ENCODE assay signal across 29 cellular contexts in the genomic region with DNA sequence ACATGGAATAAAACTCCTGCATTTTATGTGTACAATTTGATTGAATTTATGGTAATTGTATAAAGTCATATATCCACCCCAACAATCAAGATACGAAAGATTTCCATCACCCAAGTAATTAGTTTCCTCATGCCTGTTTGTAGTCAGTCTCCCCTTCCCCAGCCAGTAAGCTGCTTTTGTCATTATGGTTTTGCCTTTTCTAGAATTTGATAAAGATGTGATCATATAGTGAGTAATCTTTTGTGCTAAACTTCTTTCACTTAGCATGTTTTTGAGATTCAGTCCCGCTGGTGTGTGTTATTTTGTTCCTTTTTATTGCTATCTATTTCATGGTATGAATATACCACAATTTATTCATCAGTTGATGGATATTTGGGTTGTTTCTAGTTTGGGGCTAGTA. TPM values are rescaled to one million over a fixed set of nuclear protein-coding genes. Genes with fewer than 3 reads are reported as not detected.
DNase-seq lines count a peak whose midpoint lies in the region; ATAC-seq and TF ChIP-seq lines count a peak whose summit lies in the region.
"Had no signal": no experiment of that assay in that cellular context is flagged by ENCODE, and none has a peak within 500 bp of the region (broad histone marks: within the 10 kb centered on the region; RNA-seq: fewer than 3 reads in every experiment).

No MANE protein-coding gene starts in this region.

- intact Hi-C loops in activated CD8-positive, alpha-beta T cell treated with anti-CD3 and anti-CD28 coated beads for 36 hours (cut with micrococcal nuclease): no loop called here

- peaks cover 12% of the 10 kb centered on the region for H3K36me3 Mint-ChIP-seq in activated CD8-positive, alpha-beta T cell treated with anti-CD3 and anti-CD28 coated beads for 36 hours (ENCODE audit: low read depth)
- H3K36me3 Mint-ChIP-seq in activated CD8-positive, alpha-beta T cell treated with anti-CD3 and anti-CD28 coated beads, Interleukin-2, amount 10 ng/mL, durations not matched to agents 7 days and 5 days (ENCODE audit: low read depth): peaks cover 41% of the 10 kb centered on the region
- H3K36me3 Mint-ChIP-seq in CD8-positive, alpha-beta memory T cell: peaks cover 0 to 56% (median 12%) of the 10 kb centered on the region in 3 donors
- H3K36me3 Mint-ChIP-seq in progenitor cell of endocrine pancreas (ENCODE audit: insufficient read depth): peaks cover 11% of the 10 kb centered on the region

- H3K4me3 ChIP-seq in CD8-positive, alpha-beta memory T cell (ENCODE audit: low read length): no peak overlapping the region
- H3K4me3 ChIP-seq in effector memory CD4-positive, alpha-beta T cell (ENCODE audit: insufficient read depth, low read depth, low read length, poor library complexity, severe bottlenecking): no peak overlapping the region
- H3K4me3 ChIP-seq: A549, gastroesophageal sphincter, K562, stomach, tibial nerve had no signal

- H3K4me1 Mint-ChIP-seq in activated CD8-positive, alpha-beta T cell treated with anti-CD3 and anti-CD28 coated beads for 36 hours (ENCODE audit: low read depth): peaks cover 66% of the 10 kb centered on the region
- H3K4me1 Mint-ChIP-seq in activated CD8-positive, alpha-beta T cell treated with anti-CD3 and anti-CD28 coated beads, Interleukin-2, amount 10 ng/mL, durations not matched to agents 7 days and 5 days (ENCODE audit: low read depth): peaks cover 14% of the 10 kb centered on the region
- peaks cover 78 to 95% (median 90%) of the 10 kb centered on the region in 3 donors for H3K4me1 Mint-ChIP-seq in CD8-positive, alpha-beta memory T cell
- H3K4me1 Mint-ChIP-seq in progenitor cell of endocrine pancreas (ENCODE audit: low read depth): peaks cover 5% of the 10 kb centered on the region

- peaks cover 58% of the 10 kb centered on the region for H3K4me1 ChIP-seq in CD8-positive, alpha-beta memory T cell (ENCODE audit: insufficient read depth, low read length)
- H3K4me1 ChIP-seq in effector memory CD4-positive, alpha-beta T cell (ENCODE audit: control insufficient read depth, insufficient read depth, low read length, poor library complexity, severe bottlenecking): peaks cover 18% of the 10 kb centered on the region

- DNase-seq in activated CD8-positive, alpha-beta T cell treated with anti-CD3 and anti-CD28 coated beads for 36 hours: no peak
- DNase-seq in activated CD8-positive, alpha-beta T cell treated with anti-CD3 and anti-CD28 coated beads, Interleukin-2, amount 10 ng/mL, durations not matched to agents 7 days and 5 days: no peak
- DNase-seq in CD8-positive, alpha-beta memory T cell: no peak
- no peak for DNase-seq in effector memory CD4-positive, alpha-beta T cell
- no peak for DNase-seq in progenitor cell of endocrine pancreas (ENCODE audit: low spot score, unreplicated experiment)
- no peak for DNase-seq in mucosa of gallbladder (ENCODE audit: low spot score)
- DNase-seq: activated CD8-positive, alpha-beta memory T cell treated with anti-CD3 and anti-CD28 coated beads for 24 hours; COR-L47; dermis blood vessel endothelial cell; DMS53; HCEC 1CT; hypothalamus; NCI-H1092 treated with DMSO at 0.1 percent for 48 hours; NCI-H187 treated with DMSO at 0.1 percent for 48 hours; NCI-H2171 treated with DMSO at 0.1 percent for 48 hours; NCI-H526; NK-92 treated with Interleukin-12 subunit alpha and Interleukin-12 subunit beta, amount 100 ng/mL, for 24 hours; PC-3; SHP77; stomach had no signal

- peaks cover 10% of the 10 kb centered on the region for H3K36me3 ChIP-seq in CD8-positive, alpha-beta memory T cell (ENCODE audit: insufficient read depth, low read length)
- peaks cover 8% of the 10 kb centered on the region for H3K36me3 ChIP-seq in effector memory CD4-positive, alpha-beta T cell (ENCODE audit: control insufficient read depth, insufficient read depth, low read length)
- H3K36me3 ChIP-seq: gastroesophageal sphincter had no signal

- no peak for TF ChIP-seq CTCF in activated CD8-positive, alpha-beta T cell treated with anti-CD3 and anti-CD28 coated beads for 36 hours (IDR thresholded peaks at IDR 0.05)
- TF ChIP-seq CTCF in progenitor cell of endocrine pancreas (IDR thresholded peaks at IDR 0.05; ENCODE audit: unreplicated experiment): no peak

- peak; percentile 83 for ATAC-seq in activated CD8-positive, alpha-beta T cell treated with anti-CD3 and anti-CD28 coated beads for 36 hours
- no peak for ATAC-seq in activated CD8-positive, alpha-beta T cell treated with anti-CD3 and anti-CD28 coated beads, Interleukin-2, amount 10 ng/mL, durations not matched to agents 7 days and 5 days
- ATAC-seq in HG03469 (IDR thresholded peaks at IDR 0.05; ENCODE audit: unreplicated experiment) (no peak), HG03457 (IDR thresholded peaks at IDR 0.05; ENCODE audit: unreplicated experiment) (no peak)
- ATAC-seq: A549, gastroesophageal sphincter, K562, PC-3 had no signal

- CTCF ChIA-PET in activated CD8-positive, alpha-beta T cell treated with anti-CD3 and anti-CD28 coated beads for 36 hours (lab: Charles Lee): interaction anchor here (1.4 kb wide), 2 partner anchors 16 to 122 kb away, joined by 4 to 7 read pairs; a partner anchor contains a TSS
- CTCF ChIA-PET in activated CD8-positive, alpha-beta T cell treated with anti-CD3 and anti-CD28 coated beads, Interleukin-2, amount 10 ng/mL, durations not matched to agents 7 days and 5 days (lab: Charles Lee): no interaction called here
- CTCF ChIA-PET in CD8-positive, alpha-beta memory T cell (lab: Charles Lee): no interaction called here

- H3K27me3 Mint-ChIP-seq in activated CD8-positive, alpha-beta T cell treated with anti-CD3 and anti-CD28 coated beads for 36 hours: no peaks in the 10 kb centered on the region
- H3K27me3 Mint-ChIP-seq in activated CD8-positive, alpha-beta T cell treated with anti-CD3 and anti-CD28 coated beads, Interleukin-2, amount 10 ng/mL, durations not matched to agents 7 days and 5 days (ENCODE audit: low read depth): no peaks in the 10 kb centered on the region
- no peaks in the 10 kb centered on the region for H3K27me3 Mint-ChIP-seq in CD8-positive, alpha-beta memory T cell
- H3K27me3 Mint-ChIP-seq in progenitor cell of endocrine pancreas: peaks cover 5% of the 10 kb centered on the region
- H3K27me3 Mint-ChIP-seq: B cell, memory B cell had no signal

- no peak overlapping the region for H3K27ac ChIP-seq in CD8-positive, alpha-beta memory T cell (ENCODE audit: low read depth, low read length)
- peak overlapping the region; percentile 22 for H3K27ac ChIP-seq in effector memory CD4-positive, alpha-beta T cell (ENCODE audit: insufficient read depth, low read length, poor library complexity, severe bottlenecking)
- H3K27ac ChIP-seq: A549, gastroesophageal sphincter, stomach had no signal

- H3K27ac Mint-ChIP-seq in activated CD8-positive, alpha-beta T cell treated with anti-CD3 and anti-CD28 coated beads for 36 hours: peak overlapping the region; percentile 66
- H3K27ac Mint-ChIP-seq in activated CD8-positive, alpha-beta T cell treated with anti-CD3 and anti-CD28 coated beads, Interleukin-2, amount 10 ng/mL, durations not matched to agents 7 days and 5 days: no peak overlapping the region
- H3K27ac Mint-ChIP-seq in CD8-positive, alpha-beta memory T cell: peak overlapping the region; percentile 6 to 84 (median 66)
- H3K27ac Mint-ChIP-seq in progenitor cell of endocrine pancreas: peak overlapping the region; percentile 50
- H3K27ac Mint-ChIP-seq: activated T-helper 1 cell treated with anti-CD3 and anti-CD28 coated beads, Interleukin-12 subunit alpha, Interleukin-12 subunit beta, Interleukin-2, Interleukin-4 antibody, amounts not matched to agents 30 ng/mL and 10 ng/mL and 1 ng/mL, durations not matched to agents 14 hours and 24 hours and 36 hours; B cell; memory B cell had no signal

- no peaks in the 10 kb centered on the region for H3K27me3 ChIP-seq in CD8-positive, alpha-beta memory T cell (ENCODE audit: insufficient read depth, low read length, poor library complexity, severe bottlenecking)
- no peaks in the 10 kb centered on the region for H3K27me3 ChIP-seq in effector memory CD4-positive, alpha-beta T cell (replicated peaks; ENCODE audit: control insufficient read depth, insufficient read depth, low read length, poor library complexity, severe bottlenecking)
- H3K27me3 ChIP-seq: gastroesophageal sphincter, stomach, tibial nerve had no signal

- H3K4me3 Mint-ChIP-seq in activated CD8-positive, alpha-beta T cell treated with anti-CD3 and anti-CD28 coated beads for 36 hours: no peak overlapping the region
- H3K4me3 Mint-ChIP-seq in activated CD8-positive, alpha-beta T cell treated with anti-CD3 and anti-CD28 coated beads, Interleukin-2, amount 10 ng/mL, durations not matched to agents 7 days and 5 days: no peak overlapping the region
- H3K4me3 Mint-ChIP-seq in CD8-positive, alpha-beta memory T cell: peak overlapping the region in 5 of 7 donors; percentile 6 to 57 (median 32)
- H3K4me3 Mint-ChIP-seq in progenitor cell of endocrine pancreas (ENCODE audit: low read depth): no peak overlapping the region
- H3K4me3 Mint-ChIP-seq: activated T-helper 1 cell treated with anti-CD3 and anti-CD28 coated beads, Interleukin-12 subunit alpha, Interleukin-12 subunit beta, Interleukin-2, Interleukin-4 antibody, amounts not matched to agents 30 ng/mL and 10 ng/mL and 1 ng/mL, durations not matched to agents 14 hours and 24 hours and 36 hours; B cell; memory B cell had no signal

- no peaks in the 10 kb centered on the region for H3K9me3 ChIP-seq in CD8-positive, alpha-beta memory T cell (ENCODE audit: low read length)
- no peaks in the 10 kb centered on the region for H3K9me3 ChIP-seq in effector memory CD4-positive, alpha-beta T cell (ENCODE audit: control insufficient read depth, low read length)
- H3K9me3 ChIP-seq: A549, gastroesophageal sphincter, stomach, tibial nerve had no signal

- no peaks in the 10 kb centered on the region for H3K9me3 Mint-ChIP-seq in activated CD8-positive, alpha-beta T cell treated with anti-CD3 and anti-CD28 coated beads for 36 hours
- no peaks in the 10 kb centered on the region for H3K9me3 Mint-ChIP-seq in activated CD8-positive, alpha-beta T cell treated with anti-CD3 and anti-CD28 coated beads, Interleukin-2, amount 10 ng/mL, durations not matched to agents 7 days and 5 days (ENCODE audit: insufficient read depth)
- H3K9me3 Mint-ChIP-seq in CD8-positive, alpha-beta memory T cell: no peaks in the 10 kb centered on the region
- no peaks in the 10 kb centered on the region for H3K9me3 Mint-ChIP-seq in progenitor cell of endocrine pancreas (ENCODE audit: low read depth)
- H3K9me3 Mint-ChIP-seq: activated T-helper 1 cell treated with anti-CD3 and anti-CD28 coated beads, Interleukin-12 subunit alpha, Interleukin-12 subunit beta, Interleukin-2, Interleukin-4 antibody, amounts not matched to agents 30 ng/mL and 10 ng/mL and 1 ng/mL, durations not matched to agents 14 hours and 24 hours and 36 hours; memory B cell had no signal

- POLR2A ChIA-PET in activated CD8-positive, alpha-beta T cell treated with anti-CD3 and anti-CD28 coated beads for 36 hours (lab: Charles Lee): interaction anchor here (0.6 to 3.5 kb wide), 2 partner anchors 11 to 329 kb away, joined by 5 to 19 read pairs; no protein-coding TSS in a partner anchor
- POLR2A ChIA-PET in activated CD8-positive, alpha-beta T cell treated with anti-CD3 and anti-CD28 coated beads, Interleukin-2, amount 10 ng/mL, durations not matched to agents 7 days and 5 days (lab: Charles Lee): no interaction called here
- POLR2A ChIA-PET in CD8-positive, alpha-beta memory T cell (lab: Charles Lee): no interaction called here

RNA-seq across cellular contexts. Expression of a gene that starts 16.0 kb away (rescaled TPM):
- 10 to 100 TPM; 85.5 to 91.2 TPM for total RNA-seq in activated CD8-positive, alpha-beta T cell treated with anti-CD3 and anti-CD28 coated beads for 36 hours
- 100 to 1,000 TPM; 243 to 244 TPM for total RNA-seq in activated CD8-positive, alpha-beta T cell treated with anti-CD3 and anti-CD28 coated beads, Interleukin-2, amount 10 ng/mL, durations not matched to agents 7 days and 5 days
- 100 to 1,000 TPM; 122 to 127 TPM for total RNA-seq in CD8-positive, alpha-beta memory T cell
- polyA plus RNA-seq in CD8-positive, alpha-beta memory T cell: 1,289 TPM
- total RNA-seq in progenitor cell of endocrine pancreas: 196 and 207 TPM in 2 replicates
- total RNA-seq in mucosa of gallbladder: 791 TPM

RNA-seq across cellular contexts. Expression of a gene that starts 54.5 kb away (rescaled TPM):
- total RNA-seq in activated CD8-positive, alpha-beta T cell treated with anti-CD3 and anti-CD28 coated beads for 36 hours: 10 to 100 TPM; 26.4 to 29.2 TPM
- 10 to 100 TPM; 61.7 to 64.6 TPM for total RNA-seq in activated CD8-positive, alpha-beta T cell treated with anti-CD3 and anti-CD28 coated beads, Interleukin-2, amount 10 ng/mL, durations not matched to agents 7 days and 5 days
- total RNA-seq in CD8-positive, alpha-beta memory T cell: 10 to 100 TPM; 38.2 to 38.9 TPM
- polyA plus RNA-seq in CD8-positive, alpha-beta memory T cell: 16.8 TPM
- total RNA-seq in progenitor cell of endocrine pancreas: 34.0 and 34.6 TPM in 2 replicates
- total RNA-seq in mucosa of gallbladder: 37.8 TPM

Comparison
In these comparisons a context has a peak if more than half of its experiments do, and no peak if none do; other contexts are left out.
1. H3K4me3 Mint-ChIP-seq: peak in CD8-positive, alpha-beta memory T cell (5 of 7); none in activated CD8-positive, alpha-beta T cell treated with anti-CD3 and anti-CD28 coated beads for 36 hours (single experiment), activated CD8-positive, alpha-beta T cell treated with anti-CD3 and anti-CD28 coated beads, Interleukin-2, amount 10 ng/mL, durations not matched to agents 7 days and 5 days (single experiment) and progenitor cell of endocrine pancreas (single experiment).